ENCODE assay signal across 8 cellular contexts in genomic region chr3:178083906-178084823, GRCh38.
DNase-seq lines count a peak whose midpoint lies in the region; ATAC-seq and TF ChIP-seq lines count a peak whose summit lies in the region.

No MANE protein-coding gene starts in this region.

- H3K9me3 Mint-ChIP-seq in CD4-positive, alpha-beta memory T cell = peaks cover 0 to 2% (median 0%) of the 10 kb centered on the region in 8 donors
- no peaks in the 10 kb centered on the region for H3K9me3 Mint-ChIP-seq in T-cell

- CTCF ChIA-PET in CD4-positive, alpha-beta memory T cell (lab: Charles Lee; ENCODE audit: partially characterized antibody) = interaction anchor here (0.8 to 1.4 kb wide), 3 partner anchors 17 to 31 kb away, joined by 3 to 4 read pairs (median 3); no protein-coding TSS in a partner anchor
- CTCF ChIA-PET in T-cell (lab: Charles Lee) = interaction anchor here (0.6 to 0.7 kb wide), 6 partner anchors 9 to 1270 kb away, joined by 3 to 13 read pairs (median 4); no protein-coding TSS in a partner anchor

- POLR2A ChIA-PET in CD4-positive, alpha-beta memory T cell (lab: Charles Lee; ENCODE audit: partially characterized antibody) = no interaction called here
- POLR2A ChIA-PET in T-cell (lab: Charles Lee) = interaction anchor here in 1 of 2 donors (0.5 kb wide), 1 partner anchor 212 kb away, joined by 6 read pairs; no protein-coding TSS in a partner anchor

- no peaks in the 10 kb centered on the region for H3K9me3 ChIP-seq in CD4-positive, alpha-beta memory T cell (ENCODE audit: control insufficient read depth in 1 of 2, low read length in 2 of 2)
- no peaks in the 10 kb centered on the region for H3K9me3 ChIP-seq in right atrium auricular region

- peak in 1 of 5 donors; percentile 10 for DNase-seq in CD4-positive, alpha-beta memory T cell
- DNase-seq in NAMALWA (ENCODE audit: low spot score) (peak; percentile 36), T-cell (no peak), right atrium auricular region (ENCODE audit: low spot score) (no peak), superior temporal gyrus (ENCODE audit: extremely low spot score) (peak; percentile 66), ureter (ENCODE audit: low spot score) (no peak), GDM1 (lab: John Stamatoyannopoulos, UW) (no peak)
- DNase-seq in stimulated activated CD4-positive, alpha-beta T cell treated with anti-CD3 and anti-CD28 coated beads, Interleukin-12 subunit alpha, Interleukin-12 subunit beta, amount 100 ng/mL, for 4 hours = no peak

- H3K4me1 Mint-ChIP-seq in CD4-positive, alpha-beta memory T cell = peaks cover 27 to 34% (median 30%) of the 10 kb centered on the region in 4 donors
- H3K4me1 Mint-ChIP-seq in T-cell = peaks cover 41 to 56% (median 43%) of the 10 kb centered on the region in 3 donors

- no peaks in the 10 kb centered on the region for H3K27me3 ChIP-seq in CD4-positive, alpha-beta memory T cell (ENCODE audit: insufficient read depth, low read length)
- no peaks in the 10 kb centered on the region for H3K27me3 ChIP-seq in right atrium auricular region

- no peaks in the 10 kb centered on the region for H3K36me3 ChIP-seq in CD4-positive, alpha-beta memory T cell (ENCODE audit: insufficient read depth, low read length)
- no peaks in the 10 kb centered on the region for H3K36me3 ChIP-seq in right atrium auricular region

- no peak overlapping the region for H3K27ac ChIP-seq in CD4-positive, alpha-beta memory T cell (ENCODE audit: low read depth, low read length)
- H3K27ac ChIP-seq in right atrium auricular region = peak overlapping the region; percentile 65 to 78

- peak; percentile 29 to 71 for TF ChIP-seq CTCF in right atrium auricular region (IDR thresholded peaks at IDR 0.05)

- peak overlapping the region in 6 of 8 donors; percentile 18 to 75 (median 38) for H3K4me3 Mint-ChIP-seq in CD4-positive, alpha-beta memory T cell
- H3K4me3 Mint-ChIP-seq in T-cell = peak overlapping the region; percentile 14 to 46 (median 42)

- peaks cover 24% of the 10 kb centered on the region for H3K4me1 ChIP-seq in CD4-positive, alpha-beta memory T cell (ENCODE audit: insufficient read depth, low read length)
- H3K4me1 ChIP-seq in right atrium auricular region = peaks cover 0 to 58% of the 10 kb centered on the region in 2 donors

- peak overlapping the region; percentile 1 to 88 (median 71) for H3K27ac Mint-ChIP-seq in CD4-positive, alpha-beta memory T cell
- peak overlapping the region; percentile 56 to 79 for H3K27ac Mint-ChIP-seq in T-cell

- peak in 1 of 4 experiments; percentile 43 for ATAC-seq in T-cell (replicated peaks in 1 of 4)

- intact Hi-C loops in CD4-positive, alpha-beta memory T cell (cut with micrococcal nuclease) = loop anchor here (10.0 kb wide), 1 partner anchor 79 kb away; no protein-coding TSS in a partner anchor

- no peak overlapping the region for H3K4me3 ChIP-seq in CD4-positive, alpha-beta memory T cell (ENCODE audit: low read length in 2 of 2)
- H3K4me3 ChIP-seq in right atrium auricular region = no peak overlapping the region

- no peaks in the 10 kb centered on the region for H3K36me3 Mint-ChIP-seq in CD4-positive, alpha-beta memory T cell
- H3K36me3 Mint-ChIP-seq in T-cell = no peaks in the 10 kb centered on the region

- peaks cover 0 to 2% of the 10 kb centered on the region in 2 donors for H3K27me3 Mint-ChIP-seq in CD4-positive, alpha-beta memory T cell
- no peaks in the 10 kb centered on the region for H3K27me3 Mint-ChIP-seq in T-cell

Comparison
In these comparisons a context has a peak if more than half of its experiments do, and no peak if none do; other contexts are left out.
1. DNase-seq: peak in NAMALWA (single experiment) and superior temporal gyrus (single experiment); none in T-cell (0 of 34), right atrium auricular region (single experiment), ureter (single experiment), GDM1 (single experiment) and stimulated activated CD4-positive, alpha-beta T cell treated with anti-CD3 and anti-CD28 coated beads, Interleukin-12 subunit alpha, Interleukin-12 subunit beta, amount 100 ng/mL, for 4 hours (single experiment).